25 cellular contexts compared by ENCODE assay signal in genomic region chr2:53960476-53960875, GRCh38. TPM values are rescaled to one million over a fixed set of nuclear protein-coding genes. Genes with fewer than 3 reads are reported as not detected.
A peak's percentile ranks its signal among the peaks of the same experiment; 100 is the strongest.
DNase-seq lines count a peak whose midpoint lies in the region; ATAC-seq and TF ChIP-seq lines count a peak whose summit lies in the region.
"Had no signal": no experiment of that assay in that cellular context is flagged by ENCODE, and none has a peak within 500 bp of the region (broad histone marks: within the 10 kb centered on the region; RNA-seq: fewer than 3 reads in every experiment).

No MANE protein-coding gene starts in this region.

- H3K36me3 ChIP-seq in A673 (ENCODE audit: insufficient read depth, low read length, poor library complexity, severe bottlenecking) (no peaks in the 10 kb centered on the region), ascending aorta (no peaks in the 10 kb centered on the region)
- H3K36me3 ChIP-seq: right atrium auricular region had no signal

- peak; percentile 69 for DNase-seq in A673 (ENCODE audit: low spot score)
- DNase-seq in D341Med (ENCODE audit: low spot score): peak; percentile 29
- DNase-seq in SK-N-DZ (ENCODE audit: low spot score): peak; percentile 29
- no peak for DNase-seq in epithelial cell of prostate (ENCODE audit: low read depth, low spot score)
- no peak for DNase-seq in left ventricle myocardium superior
- DNase-seq in ascending aorta (ENCODE audit: low spot score in 2 of 2): no peak
- DNase-seq in RKO (ENCODE audit: low spot score): no peak
- no peak for DNase-seq in foreskin melanocyte
- DNase-seq: ACHN; activated CD4-positive, alpha-beta T cell treated with anti-CD3 and anti-CD28 coated beads, Interleukin-2, amount 50 U/mL, for 48 hours; activated effector memory CD4-positive, alpha-beta T cell treated with Interleukin-2 at 50 U/mL for 16 hours; C1 segment of cervical spinal cord; DMS53; foreskin keratinocyte; hippocampal formation; immature natural killer cell; naive thymus-derived CD8-positive, alpha-beta T cell; NCI-H146; NCI-H526; SK-N-SH; stimulated activated naive CD4-positive, alpha-beta T cell; testis had no signal

- H3K4me1 ChIP-seq in A673 (ENCODE audit: insufficient read depth, low read length, poor library complexity, severe bottlenecking) (peaks cover 26% of the 10 kb centered on the region), ascending aorta (no peaks in the 10 kb centered on the region)

- H3K27me3 ChIP-seq in A673 (replicated peaks; ENCODE audit: insufficient read depth, low read depth, low read length, poor library complexity): no peaks in the 10 kb centered on the region
- no peaks in the 10 kb centered on the region for H3K27me3 ChIP-seq in ascending aorta
- H3K27me3 ChIP-seq: foreskin keratinocyte, right atrium auricular region, testis had no signal

- BruUV-seq in A673 (replicated peaks; lab: Mats Ljungman, UMichigan): no TSS peak

- CTCF ChIA-PET in A673 (lab: Charles Lee): interaction anchor here (0.6 kb wide), 1 partner anchor 45 kb away, joined by 4 read pairs; no protein-coding TSS in a partner anchor

- ATAC-seq in left ventricle myocardium superior: no peak
- ATAC-seq: esophagus mucosa; foreskin keratinocyte; naive thymus-derived CD8-positive, alpha-beta T cell had no signal

- TF ChIP-seq CTCF in A673 (conservative IDR thresholded peaks at IDR 0.05; ENCODE audit: low read depth, low read length) (no peak), ascending aorta (IDR thresholded peaks at IDR 0.05) (no peak)

- POLR2A ChIA-PET in A673 (lab: Charles Lee; ENCODE audit: low non-redundant PET): no interaction called here

- intact Hi-C loops in A673 (cut with micrococcal nuclease; ENCODE audit: unreplicated experiment): no loop called here
- intact Hi-C loops in left ventricle myocardium superior (cut with micrococcal nuclease): no loop called here
- intact Hi-C loops in ascending aorta (cut with DNase I): no loop called here

- H3K27ac ChIP-seq in A673 (ENCODE audit: low read depth, low read length, poor library complexity, severe bottlenecking) (no peak overlapping the region), epithelial cell of prostate (peak overlapping the region; percentile 89), ascending aorta (no peak overlapping the region)
- H3K27ac ChIP-seq: foreskin keratinocyte, KMS-11, right atrium auricular region had no signal

- H3K4me3 ChIP-seq in A673 (ENCODE audit: low read depth, low read length, poor library complexity, severe bottlenecking): no peak overlapping the region
- H3K4me3 ChIP-seq in ascending aorta: no peak overlapping the region
- H3K4me3 ChIP-seq: right atrium auricular region, testis had no signal

- H3K9me3 ChIP-seq in A673 (ENCODE audit: low read depth, low read length, poor library complexity, severe bottlenecking) (no peaks in the 10 kb centered on the region), ascending aorta (no peaks in the 10 kb centered on the region)
- H3K9me3 ChIP-seq: right atrium auricular region, SK-N-SH, testis had no signal

RNA-seq across cellular contexts. Expression of gene PSME4, which starts 10.3 kb away (rescaled TPM):
- total RNA-seq in A673 (2021): 91.0 and 97.6 TPM in 2 replicates
- polyA plus RNA-seq in SK-N-DZ (2014; cell fraction: cytosol; rRNA removed): 42.3 and 43.1 TPM in 2 replicates
- 41.5 and 41.7 TPM in 2 replicates for polyA plus RNA-seq in SK-N-DZ (2014; cell fraction: nucleus; rRNA removed)
- 51.0 TPM for total RNA-seq in left ventricle myocardium superior
- 14.9 TPM for total RNA-seq in ascending aorta

Comparison
In these comparisons a context has a peak if more than half of its experiments do, and no peak if none do; other contexts are left out.
1. DNase-seq: peak in A673 (single experiment), D341Med (single experiment) and SK-N-DZ (single experiment); none in epithelial cell of prostate (single experiment), left ventricle myocardium superior (single experiment), ascending aorta (0 of 2), RKO (single experiment) and foreskin melanocyte (single experiment).